In the genomic region with DNA sequence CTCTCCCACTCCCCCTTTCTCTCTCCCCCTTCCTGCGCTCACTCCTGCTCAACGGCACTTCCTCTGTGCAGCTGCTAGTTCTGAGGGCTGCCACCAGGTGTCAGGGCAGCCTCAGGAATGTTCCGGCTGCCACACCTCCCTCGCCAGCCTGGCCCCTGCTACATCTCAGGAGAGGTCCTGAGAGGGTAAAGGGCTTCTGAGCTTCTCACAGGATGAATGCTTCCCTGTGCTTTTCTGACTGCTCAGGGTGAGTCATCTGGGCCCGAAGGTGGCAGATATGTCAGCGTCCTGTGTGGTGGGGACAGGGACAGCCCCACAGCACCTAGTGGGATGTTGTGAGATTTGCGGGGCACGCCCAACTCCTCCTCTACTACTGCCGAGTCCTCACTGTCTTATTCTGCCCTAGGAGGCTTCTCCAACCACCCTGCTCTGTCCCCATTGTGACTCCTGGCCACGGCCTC, we compare ENCODE assay signal across 8 cellular contexts. TPM values are rescaled to one million over a fixed set of nuclear protein-coding genes. Genes with fewer than 3 reads are reported as not detected.
DNase-seq lines count a peak whose midpoint lies in the region; ATAC-seq and TF ChIP-seq lines count a peak whose summit lies in the region.

No MANE protein-coding gene starts in this region.

- H3K36me3 ChIP-seq in CD8-positive, alpha-beta memory T cell (ENCODE audit: insufficient read depth, low read length), result peaks cover 2% of the 10 kb centered on the region

- H3K9me3 ChIP-seq in CD8-positive, alpha-beta memory T cell (ENCODE audit: low read length), result no peaks in the 10 kb centered on the region

- peak; percentile 88 for ATAC-seq in GM19324 (IDR thresholded peaks at IDR 0.05; ENCODE audit: low FRiP score, unreplicated experiment)
- peak; percentile 81 for ATAC-seq in HG03342 (IDR thresholded peaks at IDR 0.05; ENCODE audit: unreplicated experiment)

- peak overlapping the region in 2 of 7 donors; percentile 29 to 38 for H3K4me3 Mint-ChIP-seq in CD8-positive, alpha-beta memory T cell
- H3K4me3 Mint-ChIP-seq in activated CD4-positive, alpha-beta T cell treated with anti-CD3 and anti-CD28 coated beads, Interleukin-2, amount 10 ng/mL, durations not matched to agents 7 days and 5 days, result no peak overlapping the region

- H3K9me3 Mint-ChIP-seq in CD8-positive, alpha-beta memory T cell, result no peaks in the 10 kb centered on the region
- no peaks in the 10 kb centered on the region for H3K9me3 Mint-ChIP-seq in activated CD4-positive, alpha-beta T cell treated with anti-CD3 and anti-CD28 coated beads, Interleukin-2, amount 10 ng/mL, durations not matched to agents 7 days and 5 days

- H3K27me3 ChIP-seq in CD8-positive, alpha-beta memory T cell (ENCODE audit: insufficient read depth, low read length, poor library complexity, severe bottlenecking), result no peaks in the 10 kb centered on the region

- POLR2A ChIA-PET in CD8-positive, alpha-beta memory T cell (lab: Charles Lee), result interaction anchor here (0.6 kb wide), 1 partner anchor 519 kb away, joined by 5 read pairs; no protein-coding TSS in a partner anchor
- POLR2A ChIA-PET in activated CD4-positive, alpha-beta T cell treated with anti-CD3 and anti-CD28 coated beads, Interleukin-2, amount 10 ng/mL, durations not matched to agents 7 days and 5 days (lab: Charles Lee), result no interaction called here

- peak; percentile 64 for TF ChIP-seq CTCF in coronary artery (IDR thresholded peaks at IDR 0.05)

- H3K27me3 Mint-ChIP-seq in CD8-positive, alpha-beta memory T cell, result no peaks in the 10 kb centered on the region
- H3K27me3 Mint-ChIP-seq in activated CD4-positive, alpha-beta T cell treated with anti-CD3 and anti-CD28 coated beads, Interleukin-2, amount 10 ng/mL, durations not matched to agents 7 days and 5 days, result no peaks in the 10 kb centered on the region

- H3K4me1 Mint-ChIP-seq in CD8-positive, alpha-beta memory T cell, result peaks cover 15 to 27% (median 19%) of the 10 kb centered on the region in 3 donors
- peaks cover 33% of the 10 kb centered on the region for H3K4me1 Mint-ChIP-seq in activated CD4-positive, alpha-beta T cell treated with anti-CD3 and anti-CD28 coated beads, Interleukin-2, amount 10 ng/mL, durations not matched to agents 7 days and 5 days

- peaks cover 12% of the 10 kb centered on the region for H3K4me1 ChIP-seq in CD8-positive, alpha-beta memory T cell (ENCODE audit: insufficient read depth, low read length)

- peak; percentile 48 to 75 (median 50) for DNase-seq in CD8-positive, alpha-beta memory T cell
- peak; percentile 18 for DNase-seq in NCI-H345 treated with DMSO at 0.1 percent for 48 hours (lab: John Stamatoyannopoulos, UW; ENCODE audit: unreplicated experiment)
- peak; percentile 66 for DNase-seq in activated CD4-positive, alpha-beta T cell treated with anti-CD3 and anti-CD28 coated beads, Interleukin-2, amount 10 ng/mL, durations not matched to agents 7 days and 5 days
- DNase-seq in coronary artery (ENCODE audit: low spot score), result no peak
- DNase-seq in medulla oblongata (ENCODE audit: extremely low spot score), result peak; percentile 74
- DNase-seq in stimulated activated CD8-positive, alpha-beta memory T cell treated with anti-CD3 and anti-CD28 coated beads, Interleukin-2, amount 100 ng/mL, for 1 hour (ENCODE audit: low read depth in 2 of 2), result peak; percentile 12 to 48

- CTCF ChIA-PET in CD8-positive, alpha-beta memory T cell (lab: Charles Lee), result interaction anchor here (0.7 to 4.1 kb wide), 9 partner anchors 8 to 654 kb away, joined by 3 to 18 read pairs (median 6); a partner anchor contains a TSS
- CTCF ChIA-PET in activated CD4-positive, alpha-beta T cell treated with anti-CD3 and anti-CD28 coated beads, Interleukin-2, amount 10 ng/mL, durations not matched to agents 7 days and 5 days (lab: Charles Lee), result interaction anchor here (0.7 to 2.2 kb wide), 10 partner anchors 22 to 528 kb away, joined by 3 to 10 read pairs (median 3); a partner anchor contains a TSS

- peaks cover 0 to 22% (median 7%) of the 10 kb centered on the region in 3 donors for H3K36me3 Mint-ChIP-seq in CD8-positive, alpha-beta memory T cell
- H3K36me3 Mint-ChIP-seq in activated CD4-positive, alpha-beta T cell treated with anti-CD3 and anti-CD28 coated beads, Interleukin-2, amount 10 ng/mL, durations not matched to agents 7 days and 5 days (ENCODE audit: low read depth), result peaks cover 11% of the 10 kb centered on the region

- H3K27ac Mint-ChIP-seq in CD8-positive, alpha-beta memory T cell, result peak overlapping the region in 5 of 8 donors; percentile 1 to 63 (median 31)
- H3K27ac Mint-ChIP-seq in activated CD4-positive, alpha-beta T cell treated with anti-CD3 and anti-CD28 coated beads, Interleukin-2, amount 10 ng/mL, durations not matched to agents 7 days and 5 days, result peak overlapping the region; percentile 33

- H3K27ac ChIP-seq in CD8-positive, alpha-beta memory T cell (ENCODE audit: low read depth, low read length), result no peak overlapping the region
- H3K27ac ChIP-seq in coronary artery, result no peak overlapping the region

- H3K4me3 ChIP-seq in CD8-positive, alpha-beta memory T cell (ENCODE audit: low read length), result no peak overlapping the region
- H3K4me3 ChIP-seq in coronary artery, result no peak overlapping the region

RNA-seq across cellular contexts. Expression of a gene that starts 49.0 kb away (rescaled TPM):
- 10 to 100 TPM; 47.7 to 48.2 TPM for total RNA-seq in CD8-positive, alpha-beta memory T cell
- polyA plus RNA-seq in CD8-positive, alpha-beta memory T cell, result 84.5 TPM
- 10 to 100 TPM; 55.4 to 55.7 TPM for total RNA-seq in activated CD4-positive, alpha-beta T cell treated with anti-CD3 and anti-CD28 coated beads, Interleukin-2, amount 10 ng/mL, durations not matched to agents 7 days and 5 days

RNA-seq across cellular contexts. Expression of a gene that starts 55.2 kb away (rescaled TPM):
- total RNA-seq in CD8-positive, alpha-beta memory T cell, result under 1 TPM; 0.46 to 0.49 TPM
- polyA plus RNA-seq in CD8-positive, alpha-beta memory T cell, result 0.14 TPM
- under 1 TPM; 0.69 to 0.94 TPM for total RNA-seq in activated CD4-positive, alpha-beta T cell treated with anti-CD3 and anti-CD28 coated beads, Interleukin-2, amount 10 ng/mL, durations not matched to agents 7 days and 5 days
